Comparison of ENCODE assay signal across 1 cellular context in genomic region chr10:983951-984705, GRCh38.
TF ChIP-seq lines count a peak whose summit lies in the region.

No MANE protein-coding gene starts in this region.

TF ChIP-seq in HepG2, 621 proteins besides CTCF, POLR2A, EP300 and RAD21 (continued from another document and continues in another):
- no peak for TF ChIP-seq ZBTB44 (CRISPR knock-in tag; IDR thresholded peaks at IDR 0.05)
- no peak for TF ChIP-seq ELF3 (CRISPR knock-in tag; IDR thresholded peaks at IDR 0.05)
- no peak for TF ChIP-seq ZFP62 (CRISPR knock-in tag; IDR thresholded peaks at IDR 0.05)
- TF ChIP-seq ZNF629 (CRISPR knock-in tag; conservative IDR thresholded peaks at IDR 0.05): no peak
- no peak for TF ChIP-seq SOX6 (IDR thresholded peaks at IDR 0.05)
- TF ChIP-seq SOX6 (CRISPR knock-in tag; IDR thresholded peaks at IDR 0.05): peak; percentile 25; the same call in 1 of the 2 replicates
- TF ChIP-seq BCL6 (CRISPR knock-in tag; IDR thresholded peaks at IDR 0.05): peak; percentile 52
- no peak for TF ChIP-seq SRSF4 (IDR thresholded peaks at IDR 0.05; ENCODE audit: low read depth, low read length, poor library complexity, severe bottlenecking)
- no peak for TF ChIP-seq ZNF572 (CRISPR knock-in tag; IDR thresholded peaks at IDR 0.05)
- TF ChIP-seq IRF2 (CRISPR knock-in tag; IDR thresholded peaks at IDR 0.05): no peak
- TF ChIP-seq ZNF777 (CRISPR knock-in tag; IDR thresholded peaks at IDR 0.05): no peak
- TF ChIP-seq ZNF691 (CRISPR knock-in tag; IDR thresholded peaks at IDR 0.05; ENCODE audit: borderline replicate concordance, low read depth): no peak
- no peak for TF ChIP-seq MAFG (CRISPR knock-in tag; IDR thresholded peaks at IDR 0.05)
- TF ChIP-seq ZNF30 (CRISPR knock-in tag; IDR thresholded peaks at IDR 0.05): no peak
- TF ChIP-seq MED1 (CRISPR knock-in tag; IDR thresholded peaks at IDR 0.05): peak; percentile 32; the same call in 1 of the 2 replicates
- TF ChIP-seq HNRNPUL1 (IDR thresholded peaks at IDR 0.05; ENCODE audit: low read depth, low read length): no peak
- no peak for TF ChIP-seq KDM5B (CRISPR knock-in tag; IDR thresholded peaks at IDR 0.05; ENCODE audit: borderline replicate concordance)
- TF ChIP-seq ZBTB21 (CRISPR knock-in tag; IDR thresholded peaks at IDR 0.05): 0 out of 2 replicates have a peak, but pooled peaks have one; percentile 45
- TF ChIP-seq TERF1 (CRISPR knock-in tag; IDR thresholded peaks at IDR 0.05): no peak
- TF ChIP-seq HMGXB3 (CRISPR knock-in tag; IDR thresholded peaks at IDR 0.05; ENCODE audit: borderline replicate concordance): no peak
- TF ChIP-seq ZMAT5 (CRISPR knock-in tag; IDR thresholded peaks at IDR 0.05; ENCODE audit: borderline replicate concordance, low read depth): no peak
- no peak for TF ChIP-seq BRD4 (CRISPR knock-in tag; IDR thresholded peaks at IDR 0.05)
- no peak for TF ChIP-seq ISL2 (CRISPR knock-in tag; IDR thresholded peaks at IDR 0.05)
- peak; percentile 86 for TF ChIP-seq CREB1 (IDR thresholded peaks at IDR 0.05)
- peak; percentile 71 for TF ChIP-seq CREB1 (CRISPR knock-in tag; IDR thresholded peaks at IDR 0.05)
- TF ChIP-seq KLF12 (CRISPR knock-in tag; IDR thresholded peaks at IDR 0.05; ENCODE audit: borderline replicate concordance): no peak
- TF ChIP-seq CEBPG (CRISPR knock-in tag; IDR thresholded peaks at IDR 0.05): no peak
- TF ChIP-seq ZFYVE20 (CRISPR knock-in tag; IDR thresholded peaks at IDR 0.05; ENCODE audit: borderline replicate concordance, low read depth): no peak
- TF ChIP-seq KDM3A (CRISPR knock-in tag; IDR thresholded peaks at IDR 0.05; ENCODE audit: low read depth): no peak
- TF ChIP-seq ZNF784 (CRISPR knock-in tag; IDR thresholded peaks at IDR 0.05; ENCODE audit: borderline replicate concordance): no peak
- TF ChIP-seq HNF4A (CRISPR knock-in tag; IDR thresholded peaks at IDR 0.05): peak; percentile 31; the same call in 1 of the 2 replicates
- no peak for TF ChIP-seq CREB3 (CRISPR knock-in tag; IDR thresholded peaks at IDR 0.05)
- TF ChIP-seq CENPBD1 (CRISPR knock-in tag; IDR thresholded peaks at IDR 0.05; ENCODE audit: borderline replicate concordance, low read depth): no peak
- no peak for TF ChIP-seq EED (CRISPR knock-in tag; IDR thresholded peaks at IDR 0.05)
- TF ChIP-seq SP4 (CRISPR knock-in tag; IDR thresholded peaks at IDR 0.05): no peak
- no peak for TF ChIP-seq KLF9 (CRISPR knock-in tag; IDR thresholded peaks at IDR 0.05; ENCODE audit: low read depth)
- no peak for TF ChIP-seq ZNF180 (CRISPR knock-in tag; IDR thresholded peaks at IDR 0.05; ENCODE audit: borderline replicate concordance, low read depth)
- TF ChIP-seq DZIP1 (CRISPR knock-in tag; IDR thresholded peaks at IDR 0.05): no peak
- TF ChIP-seq SKIL (CRISPR knock-in tag; IDR thresholded peaks at IDR 0.05; ENCODE audit: borderline replicate concordance): no peak
- TF ChIP-seq ZNF850 (CRISPR knock-in tag; conservative IDR thresholded peaks at IDR 0.05): no peak
- no peak for TF ChIP-seq ZNF124 (CRISPR knock-in tag; IDR thresholded peaks at IDR 0.05)
- no peak for TF ChIP-seq TRIM24 (CRISPR knock-in tag; IDR thresholded peaks at IDR 0.05)
- TF ChIP-seq TEAD3 (CRISPR knock-in tag; optimal IDR thresholded peaks at IDR 0.05; ENCODE audit: borderline replicate concordance): peak; percentile 63
- TF ChIP-seq ATRX (CRISPR knock-in tag; IDR thresholded peaks at IDR 0.05; ENCODE audit: borderline replicate concordance): no peak
- TF ChIP-seq JDP2 (CRISPR knock-in tag; IDR thresholded peaks at IDR 0.05; ENCODE audit: borderline replicate concordance): no peak
- TF ChIP-seq ZNF687 (CRISPR knock-in tag; IDR thresholded peaks at IDR 0.05): no peak
- no peak for TF ChIP-seq ZNF598 (CRISPR knock-in tag; IDR thresholded peaks at IDR 0.05; ENCODE audit: borderline replicate concordance)
